In genomic region chr1:206521002-206521585, GRCh38 we compare ENCODE assay signal across 1 cellular context.
TF ChIP-seq lines count a peak whose summit lies in the region.

No MANE protein-coding gene starts in this region.

TF ChIP-seq in HepG2, 621 proteins besides CTCF, POLR2A, EP300 and RAD21:
- no peak for TF ChIP-seq ZFP91 (CRISPR knock-in tag; IDR thresholded peaks at IDR 0.05; ENCODE audit: borderline replicate concordance)
- no peak for TF ChIP-seq TEAD2 (CRISPR knock-in tag; IDR thresholded peaks at IDR 0.05)
- TF ChIP-seq RXRB (CRISPR knock-in tag; IDR thresholded peaks at IDR 0.05; ENCODE audit: borderline replicate concordance), result no peak
- 0 out of 2 replicates have a peak, but pooled peaks have one; percentile 18 for TF ChIP-seq GATAD2A (CRISPR knock-in tag; IDR thresholded peaks at IDR 0.05)
- peak; percentile 41; the same call in 1 of the 2 replicates for TF ChIP-seq PBX2 (CRISPR knock-in tag; IDR thresholded peaks at IDR 0.05)
- no peak for TF ChIP-seq MAZ (IDR thresholded peaks at IDR 0.05; ENCODE audit: borderline replicate concordance, low read depth, low read length)
- no peak for TF ChIP-seq MAZ (CRISPR knock-in tag; IDR thresholded peaks at IDR 0.05; ENCODE audit: low read depth)
- TF ChIP-seq DMTF1 (CRISPR knock-in tag; IDR thresholded peaks at IDR 0.05), result no peak
- peak; percentile 14; the same call in 1 of the 2 replicates for TF ChIP-seq SAP130 (CRISPR knock-in tag; IDR thresholded peaks at IDR 0.05; ENCODE audit: low read depth)
- TF ChIP-seq FOXA3 (CRISPR knock-in tag; IDR thresholded peaks at IDR 0.05), result peak; percentile 30; the same call in 1 of the 2 replicates
- no peak for TF ChIP-seq CREM (IDR thresholded peaks at IDR 0.05)
- no peak for TF ChIP-seq CREM (CRISPR knock-in tag; IDR thresholded peaks at IDR 0.05)
- no peak for TF ChIP-seq NAIF1 (CRISPR knock-in tag; IDR thresholded peaks at IDR 0.05; ENCODE audit: borderline replicate concordance)
- no peak for TF ChIP-seq ZNF878 (CRISPR knock-in tag; IDR thresholded peaks at IDR 0.05)
- no peak for TF ChIP-seq ZNF567 (CRISPR knock-in tag; IDR thresholded peaks at IDR 0.05; ENCODE audit: borderline replicate concordance)
- TF ChIP-seq MTA1 (CRISPR knock-in tag; IDR thresholded peaks at IDR 0.05; ENCODE audit: borderline replicate concordance), result no peak
- TF ChIP-seq MAFK (conservative IDR thresholded peaks at IDR 0.05 in 1 of 2, IDR thresholded peaks at IDR 0.05 in 1 of 2; ENCODE audit: low read length in 2 of 2), result no peak
- no peak for TF ChIP-seq NRL (CRISPR knock-in tag; IDR thresholded peaks at IDR 0.05; ENCODE audit: borderline replicate concordance)
- TF ChIP-seq SP4 (CRISPR knock-in tag; IDR thresholded peaks at IDR 0.05), result no peak
- no peak for TF ChIP-seq TMF1 (CRISPR knock-in tag; IDR thresholded peaks at IDR 0.05; ENCODE audit: low read depth)
- no peak for TF ChIP-seq FOXA1 (IDR thresholded peaks at IDR 0.05)
- TF ChIP-seq FOXA1 (CRISPR knock-in tag; IDR thresholded peaks at IDR 0.05), result peak; percentile 52; the same call in 1 of the 2 replicates
- TF ChIP-seq ZNF841 (CRISPR knock-in tag; IDR thresholded peaks at IDR 0.05; ENCODE audit: borderline replicate concordance), result no peak
- no peak for TF ChIP-seq FOXK1 (CRISPR knock-in tag; IDR thresholded peaks at IDR 0.05; ENCODE audit: borderline replicate concordance, low read depth)
- TF ChIP-seq NFKB2 (CRISPR knock-in tag; IDR thresholded peaks at IDR 0.05; ENCODE audit: borderline replicate concordance), result no peak
- TF ChIP-seq ZNF446 (CRISPR knock-in tag; IDR thresholded peaks at IDR 0.05), result no peak
- TF ChIP-seq ZNF430 (CRISPR knock-in tag; IDR thresholded peaks at IDR 0.05), result no peak
- no peak for TF ChIP-seq NR2F6 (IDR thresholded peaks at IDR 0.05)
- 0 out of 2 replicates have a peak, but pooled peaks have one; percentile 18 for TF ChIP-seq NR2F6 (CRISPR knock-in tag; IDR thresholded peaks at IDR 0.05)
- no peak for TF ChIP-seq RFX5 (IDR thresholded peaks at IDR 0.05; ENCODE audit: low read depth, low read length)
- no peak for TF ChIP-seq MAX (IDR thresholded peaks at IDR 0.05)
- no peak for TF ChIP-seq PHF5A (CRISPR knock-in tag; IDR thresholded peaks at IDR 0.05; ENCODE audit: low read depth, unreplicated experiment)
- TF ChIP-seq ZSCAN29 (CRISPR knock-in tag; conservative IDR thresholded peaks at IDR 0.05), result no peak
- TF ChIP-seq ZNF660 (CRISPR knock-in tag; IDR thresholded peaks at IDR 0.05; ENCODE audit: borderline replicate concordance, low read depth), result no peak
- TF ChIP-seq ZNF10 (CRISPR knock-in tag; IDR thresholded peaks at IDR 0.05; ENCODE audit: borderline replicate concordance, low read depth), result no peak
- TF ChIP-seq ZNF570 (CRISPR knock-in tag; IDR thresholded peaks at IDR 0.05; ENCODE audit: borderline replicate concordance), result no peak
- no peak for TF ChIP-seq SALL1 (CRISPR knock-in tag; IDR thresholded peaks at IDR 0.05)
- no peak for TF ChIP-seq ZNF496 (CRISPR knock-in tag; IDR thresholded peaks at IDR 0.05; ENCODE audit: insufficient replicate concordance)
- TF ChIP-seq TBL1XR1 (IDR thresholded peaks at IDR 0.05; ENCODE audit: borderline replicate concordance, low read length, partially characterized antibody), result no peak
- TF ChIP-seq AGO1 (IDR thresholded peaks at IDR 0.05; ENCODE audit: low read depth, low read length, poor library complexity, severe bottlenecking), result no peak
- TF ChIP-seq IRF1 (CRISPR knock-in tag; IDR thresholded peaks at IDR 0.05; ENCODE audit: low read depth), result no peak
- no peak for TF ChIP-seq PRDM15 (CRISPR knock-in tag; IDR thresholded peaks at IDR 0.05)
- TF ChIP-seq RNF2 (conservative IDR thresholded peaks at IDR 0.05; ENCODE audit: low read depth), result no peak
- TF ChIP-seq GFI1 (CRISPR knock-in tag; IDR thresholded peaks at IDR 0.05; ENCODE audit: borderline replicate concordance), result 0 out of 2 replicates have a peak, but pooled peaks have one; percentile 22
- no peak for TF ChIP-seq MED8 (CRISPR knock-in tag; IDR thresholded peaks at IDR 0.05; ENCODE audit: insufficient replicate concordance)
- TF ChIP-seq HOXA9 (CRISPR knock-in tag; IDR thresholded peaks at IDR 0.05; ENCODE audit: borderline replicate concordance), result no peak
- TF ChIP-seq ZNF543 (CRISPR knock-in tag; IDR thresholded peaks at IDR 0.05), result no peak
